ENCODE assay signal across 1 cellular context in the genomic region with DNA sequence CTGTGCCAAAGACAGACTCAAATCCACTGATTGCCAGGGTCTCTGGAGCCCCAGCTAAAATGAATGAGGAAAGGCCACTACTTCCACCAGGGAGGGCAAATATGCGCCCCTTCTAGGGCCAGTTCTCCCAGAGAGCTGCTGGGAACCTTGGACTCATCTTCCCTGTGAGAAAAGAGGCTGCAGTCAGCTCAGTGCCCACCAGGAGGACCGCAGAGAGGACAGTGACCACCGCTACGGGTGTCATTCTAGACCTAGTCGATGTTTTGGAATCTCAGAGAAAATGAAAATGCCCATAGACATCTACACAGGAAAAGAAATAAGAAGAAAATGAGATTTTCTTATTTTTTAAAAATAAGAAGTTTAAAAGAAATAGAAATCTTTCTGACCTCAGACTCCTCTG.
TF ChIP-seq lines count a peak whose summit lies in the region.

No MANE protein-coding gene starts in this region.

TF ChIP-seq in HepG2, 621 proteins besides CTCF, POLR2A, EP300 and RAD21 (continued from another document):
- TF ChIP-seq, protein P1, sequence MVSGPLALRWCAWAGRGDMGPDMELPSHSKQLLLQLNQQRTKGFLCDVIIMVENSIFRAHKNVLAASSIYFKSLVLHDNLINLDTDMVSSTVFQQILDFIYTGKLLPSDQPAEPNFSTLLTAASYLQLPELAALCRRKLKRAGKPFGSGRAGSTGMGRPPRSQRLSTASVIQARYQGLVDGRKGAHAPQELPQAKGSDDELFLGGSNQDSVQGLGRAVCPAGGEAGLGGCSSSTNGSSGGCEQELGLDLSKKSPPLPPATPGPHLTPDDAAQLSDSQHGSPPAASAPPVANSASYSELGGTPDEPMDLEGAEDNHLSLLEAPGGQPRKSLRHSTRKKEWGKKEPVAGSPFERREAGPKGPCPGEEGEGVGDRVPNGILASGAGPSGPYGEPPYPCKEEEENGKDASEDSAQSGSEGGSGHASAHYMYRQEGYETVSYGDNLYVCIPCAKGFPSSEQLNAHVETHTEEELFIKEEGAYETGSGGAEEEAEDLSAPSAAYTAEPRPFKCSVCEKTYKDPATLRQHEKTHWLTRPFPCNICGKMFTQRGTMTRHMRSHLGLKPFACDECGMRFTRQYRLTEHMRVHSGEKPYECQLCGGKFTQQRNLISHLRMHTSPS (CRISPR knock-in tag; IDR thresholded peaks at IDR 0.05; ENCODE audit: low read depth), result no peak
- TF ChIP-seq, protein P2, sequence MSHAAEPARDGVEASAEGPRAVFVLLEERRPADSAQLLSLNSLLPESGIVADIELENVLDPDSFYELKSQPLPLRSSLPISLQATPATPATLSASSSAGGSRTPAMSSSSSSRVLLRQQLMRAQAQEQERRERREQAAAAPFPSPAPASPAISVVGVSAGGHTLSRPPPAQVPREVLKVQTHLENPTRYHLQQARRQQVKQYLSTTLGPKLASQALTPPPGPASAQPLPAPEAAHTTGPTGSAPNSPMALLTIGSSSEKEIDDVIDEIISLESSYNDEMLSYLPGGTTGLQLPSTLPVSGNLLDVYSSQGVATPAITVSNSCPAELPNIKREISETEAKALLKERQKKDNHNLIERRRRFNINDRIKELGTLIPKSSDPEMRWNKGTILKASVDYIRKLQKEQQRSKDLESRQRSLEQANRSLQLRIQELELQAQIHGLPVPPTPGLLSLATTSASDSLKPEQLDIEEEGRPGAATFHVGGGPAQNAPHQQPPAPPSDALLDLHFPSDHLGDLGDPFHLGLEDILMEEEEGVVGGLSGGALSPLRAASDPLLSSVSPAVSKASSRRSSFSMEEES (CRISPR knock-in tag; IDR thresholded peaks at IDR 0.05), result no peak
- TF ChIP-seq ZNF572 (CRISPR knock-in tag; IDR thresholded peaks at IDR 0.05), result no peak
- TF ChIP-seq SRSF4 (IDR thresholded peaks at IDR 0.05; ENCODE audit: low read depth, low read length, poor library complexity, severe bottlenecking), result no peak
- TF ChIP-seq ZFYVE20 (CRISPR knock-in tag; IDR thresholded peaks at IDR 0.05; ENCODE audit: borderline replicate concordance, low read depth), result no peak
- no peak for TF ChIP-seq ZNF567 (CRISPR knock-in tag; IDR thresholded peaks at IDR 0.05; ENCODE audit: borderline replicate concordance)
- no peak for TF ChIP-seq SP5 (CRISPR knock-in tag; IDR thresholded peaks at IDR 0.05; ENCODE audit: borderline replicate concordance, low read depth)
- no peak for TF ChIP-seq CCDC6 (CRISPR knock-in tag; IDR thresholded peaks at IDR 0.05)
- TF ChIP-seq, protein P3, sequence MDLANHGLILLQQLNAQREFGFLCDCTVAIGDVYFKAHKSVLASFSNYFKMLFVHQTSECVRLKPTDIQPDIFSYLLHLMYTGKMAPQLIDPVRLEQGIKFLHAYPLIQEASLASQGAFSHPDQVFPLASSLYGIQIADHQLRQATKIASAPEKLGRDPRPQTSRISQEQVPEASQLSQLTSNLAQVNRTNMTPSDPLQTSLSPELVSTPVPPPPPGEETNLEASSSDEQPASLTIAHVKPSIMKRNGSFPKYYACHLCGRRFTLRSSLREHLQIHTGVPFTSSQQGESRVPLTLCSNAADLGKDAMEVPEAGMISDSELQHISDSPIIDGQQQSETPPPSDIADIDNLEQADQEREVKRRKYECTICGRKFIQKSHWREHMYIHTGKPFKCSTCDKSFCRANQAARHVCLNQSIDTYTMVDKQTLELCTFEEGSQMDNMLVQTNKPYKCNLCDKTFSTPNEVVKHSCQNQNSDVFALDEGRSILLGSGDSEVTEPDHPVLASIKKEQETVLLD (CRISPR knock-in tag; IDR thresholded peaks at IDR 0.05; ENCODE audit: low read depth), result no peak
- TF ChIP-seq, protein P4, sequence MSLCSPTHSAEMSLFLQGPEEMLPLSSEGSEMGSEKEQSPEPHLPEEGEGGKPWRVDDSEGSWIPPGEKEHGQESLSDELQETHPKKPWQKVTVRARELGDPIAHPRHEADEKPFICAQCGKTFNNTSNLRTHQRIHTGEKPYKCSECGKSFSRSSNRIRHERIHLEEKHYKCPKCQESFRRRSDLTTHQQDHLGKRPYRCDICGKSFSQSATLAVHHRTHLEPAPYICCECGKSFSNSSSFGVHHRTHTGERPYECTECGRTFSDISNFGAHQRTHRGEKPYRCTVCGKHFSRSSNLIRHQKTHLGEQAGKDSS (CRISPR knock-in tag; IDR thresholded peaks at IDR 0.05; ENCODE audit: borderline replicate concordance, low read depth), result no peak
